1 cellular context compared by ENCODE assay signal in genomic region chr21:29075706-29076447, GRCh38.
TF ChIP-seq lines count a peak whose summit lies in the region.

No MANE protein-coding gene starts in this region.

TF ChIP-seq in HEK293, 187 proteins besides CTCF, POLR2A, EP300 and RAD21 (continued from another document and continues in another):
- no peak for TF ChIP-seq REST (tag by site-specific recombination; IDR thresholded peaks at IDR 0.05)
- no peak for TF ChIP-seq ZNF211 (tag by site-specific recombination; IDR thresholded peaks at IDR 0.05; ENCODE audit: low read depth)
- TF ChIP-seq ZNF184 (tag by site-specific recombination; IDR thresholded peaks at IDR 0.05): peak; percentile 80
- peak; percentile 69; the same call in 1 of the 2 replicates for TF ChIP-seq ZNF548 (tag by site-specific recombination; IDR thresholded peaks at IDR 0.05)
- TF ChIP-seq ZFHX2 (tag by site-specific recombination; conservative IDR thresholded peaks at IDR 0.05): no peak
- no peak for TF ChIP-seq GLI4 (tag by site-specific recombination; IDR thresholded peaks at IDR 0.05)
- no peak for TF ChIP-seq ZSCAN23 (tag by site-specific recombination; IDR thresholded peaks at IDR 0.05)
- TF ChIP-seq ZNF514 (tag by site-specific recombination; IDR thresholded peaks at IDR 0.05): no peak
- no peak for TF ChIP-seq TRIM28 (IDR thresholded peaks at IDR 0.05; ENCODE audit: borderline replicate concordance, low read length)
- TF ChIP-seq INSM2 (tag by site-specific recombination; IDR thresholded peaks at IDR 0.05): peak; percentile 81
- peak; percentile 77 for TF ChIP-seq ZNF629 (tag by site-specific recombination; IDR thresholded peaks at IDR 0.05)
- no peak for TF ChIP-seq ZNF561 (tag by site-specific recombination; IDR thresholded peaks at IDR 0.05; ENCODE audit: borderline replicate concordance)
- TF ChIP-seq TCF7L2 (IDR thresholded peaks at IDR 0.05; ENCODE audit: borderline replicate concordance, low read depth, low read length): no peak
- TF ChIP-seq GLIS1 (tag by site-specific recombination; IDR thresholded peaks at IDR 0.05): no peak
- no peak for TF ChIP-seq ZNF223 (tag by site-specific recombination; IDR thresholded peaks at IDR 0.05)
- no peak for TF ChIP-seq ZNF121 (tag by site-specific recombination; IDR thresholded peaks at IDR 0.05)
- TF ChIP-seq ZNF302 (tag by site-specific recombination; IDR thresholded peaks at IDR 0.05; ENCODE audit: low read depth): no peak
- peak; percentile 86 for TF ChIP-seq SP7 (tag by site-specific recombination; IDR thresholded peaks at IDR 0.05)
- no peak for TF ChIP-seq ZNF449 (tag by site-specific recombination; IDR thresholded peaks at IDR 0.05)
- TF ChIP-seq ZXDB (tag by site-specific recombination; IDR thresholded peaks at IDR 0.05): no peak; the same call in 1 of the 2 replicates
- TF ChIP-seq ZNF529 (tag by site-specific recombination; IDR thresholded peaks at IDR 0.05; ENCODE audit: insufficient replicate concordance): no peak
- TF ChIP-seq PRDM10 (tag by site-specific recombination; IDR thresholded peaks at IDR 0.05): 0 out of 2 replicates have a peak, but pooled peaks have one; percentile 14
- TF ChIP-seq ZSCAN30 (tag by site-specific recombination; IDR thresholded peaks at IDR 0.05): no peak
- no peak for TF ChIP-seq ZNF645 (tag by site-specific recombination; IDR thresholded peaks at IDR 0.05)
- no peak for TF ChIP-seq GLI2 (tag by site-specific recombination; IDR thresholded peaks at IDR 0.05; ENCODE audit: borderline replicate concordance, low read depth)
- no peak for TF ChIP-seq ZNF501 (tag by site-specific recombination; IDR thresholded peaks at IDR 0.05)
- TF ChIP-seq ZNF600 (tag by site-specific recombination; IDR thresholded peaks at IDR 0.05): peak; percentile 27; the same call in 1 of the 2 replicates
- no peak for TF ChIP-seq ZNF350 (tag by site-specific recombination; IDR thresholded peaks at IDR 0.05)
- TF ChIP-seq ZNF585B (tag by site-specific recombination; IDR thresholded peaks at IDR 0.05): no peak
- TF ChIP-seq ZNF138 (tag by site-specific recombination; IDR thresholded peaks at IDR 0.05; ENCODE audit: borderline replicate concordance): no peak
- no peak for TF ChIP-seq MZF1 (tag by site-specific recombination; IDR thresholded peaks at IDR 0.05; ENCODE audit: borderline replicate concordance)
- TF ChIP-seq ZNF280D (tag by site-specific recombination; IDR thresholded peaks at IDR 0.05): no peak
- TF ChIP-seq ZNF777 (tag by site-specific recombination; IDR thresholded peaks at IDR 0.05; ENCODE audit: borderline replicate concordance): no peak
- TF ChIP-seq KLF9 (tag by site-specific recombination; IDR thresholded peaks at IDR 0.05; ENCODE audit: low read depth): no peak
- TF ChIP-seq ZNF580 (tag by site-specific recombination; IDR thresholded peaks at IDR 0.05): no peak
- no peak for TF ChIP-seq ZNF146 (tag by site-specific recombination; IDR thresholded peaks at IDR 0.05)
- no peak for TF ChIP-seq ZFP3 (tag by site-specific recombination; IDR thresholded peaks at IDR 0.05; ENCODE audit: low read depth)
- TF ChIP-seq ZNF623 (tag by site-specific recombination; IDR thresholded peaks at IDR 0.05): peak; percentile 72; the same call in 1 of the 2 replicates
- TF ChIP-seq ELK4 (IDR thresholded peaks at IDR 0.05; ENCODE audit: borderline replicate concordance, low read depth, low read length): no peak
- no peak for TF ChIP-seq AEBP2 (tag by site-specific recombination; IDR thresholded peaks at IDR 0.05; ENCODE audit: borderline replicate concordance)
- TF ChIP-seq ZNF785 (tag by site-specific recombination; IDR thresholded peaks at IDR 0.05): no peak
- TF ChIP-seq ZNF132 (tag by site-specific recombination; IDR thresholded peaks at IDR 0.05; ENCODE audit: borderline replicate concordance): no peak
- no peak for TF ChIP-seq ZNF433 (tag by site-specific recombination; IDR thresholded peaks at IDR 0.05; ENCODE audit: low read depth)
- no peak for TF ChIP-seq ZNF404 (tag by site-specific recombination; IDR thresholded peaks at IDR 0.05)
- TF ChIP-seq EGR2 (tag by site-specific recombination; IDR thresholded peaks at IDR 0.05; ENCODE audit: low read depth): no peak
- TF ChIP-seq ZNF48 (tag by site-specific recombination; IDR thresholded peaks at IDR 0.05): no peak
- TF ChIP-seq GFI1B (tag by site-specific recombination; IDR thresholded peaks at IDR 0.05): no peak
- no peak for TF ChIP-seq ZNF239 (tag by site-specific recombination; IDR thresholded peaks at IDR 0.05)
- TF ChIP-seq ZNF626 (tag by site-specific recombination; IDR thresholded peaks at IDR 0.05): no peak
